Comparison of ENCODE assay signal across 8 cellular contexts in the genomic region with DNA sequence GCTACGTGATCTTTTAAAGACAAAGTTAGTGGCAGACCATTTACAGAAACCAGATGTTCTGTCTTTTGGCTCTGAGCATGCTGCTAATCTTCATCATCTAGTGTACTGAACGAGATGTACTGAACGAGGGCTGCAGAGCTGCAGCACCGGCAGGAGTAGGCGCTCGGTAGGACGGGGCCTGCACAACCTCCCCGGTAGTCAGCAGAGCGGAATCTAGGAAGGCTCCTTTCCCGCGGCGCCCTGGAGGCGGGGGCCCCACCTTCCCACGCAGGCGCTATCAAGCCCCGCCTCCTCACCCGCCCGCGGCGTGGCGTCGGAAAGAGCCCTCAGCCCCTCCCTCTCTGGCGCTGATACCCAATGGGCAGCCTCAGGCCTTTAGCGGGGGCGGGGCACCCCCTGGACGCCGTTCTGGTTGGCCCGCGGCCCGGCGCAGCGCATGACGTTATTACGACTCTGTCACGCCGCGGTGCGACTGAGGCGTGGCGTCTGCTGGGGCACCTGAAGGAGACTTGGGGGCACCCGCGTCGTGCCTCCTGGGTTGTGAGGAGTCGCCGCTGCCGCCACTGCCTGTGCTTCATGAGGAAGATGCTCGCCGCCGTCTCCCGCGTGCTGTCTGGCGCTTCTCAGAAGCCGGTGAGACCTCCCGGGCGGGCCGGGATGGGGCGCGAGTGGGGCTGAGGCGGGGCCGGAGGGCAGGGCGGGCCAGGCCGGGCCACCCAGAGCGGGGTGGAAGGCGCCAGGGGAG.
DNase-seq lines count a peak whose midpoint lies in the region; ATAC-seq and TF ChIP-seq lines count a peak whose summit lies in the region.

Gene PDHA1 (plus strand): TSS at position 466 of the 745 bp plus-strand sequence. CDS start 111 bp downstream, at position 577.

- peak; percentile 99 for ATAC-seq in GM19035 (IDR thresholded peaks at IDR 0.05; ENCODE audit: unreplicated experiment)
- ATAC-seq in HG03354 (IDR thresholded peaks at IDR 0.05; ENCODE audit: poor library complexity, severe bottlenecking, unreplicated experiment), result peak; percentile 98
- peak; percentile 97 to 98 for ATAC-seq in activated CD4-positive, CD25-positive, alpha-beta regulatory T cell treated with anti-CD3 and anti-CD28 coated beads, Interleukin-2, amount 50 U/mL, for 24 hours

- TF ChIP-seq CTCF in AG09319 (IDR thresholded peaks at IDR 0.05; ENCODE audit: low read depth, low read length), result no peak

- peak; percentile 68 for DNase-seq in AG09319 (ENCODE audit: extremely low read depth, low read depth)
- peak; percentile 80 for DNase-seq in NCI-H446 treated with DMSO at 0.1 percent for 48 hours (lab: John Stamatoyannopoulos, UW)
- DNase-seq in cerebellar cortex (ENCODE audit: low spot score), result peak; percentile 93
- DNase-seq in islet precursor cell, result peak; percentile 95
- peak; percentile 76 to 88 (median 86) for DNase-seq in stimulated activated CD4-positive, alpha-beta T cell treated with anti-CD3 and anti-CD28 coated beads, Interleukin-12 subunit alpha, Interleukin-12 subunit beta, amount 100 ng/mL, for 48 hours (ENCODE audit: low read depth in 2 of 3, low spot score in 1 of 3)

Comparison
In these comparisons a context has a peak if more than half of its experiments do, and no peak if none do; other contexts are left out.
1. Peak in every context shown above with its lines: DNase-seq and ATAC-seq.